11 cellular contexts compared by ENCODE assay signal in the genomic region with DNA sequence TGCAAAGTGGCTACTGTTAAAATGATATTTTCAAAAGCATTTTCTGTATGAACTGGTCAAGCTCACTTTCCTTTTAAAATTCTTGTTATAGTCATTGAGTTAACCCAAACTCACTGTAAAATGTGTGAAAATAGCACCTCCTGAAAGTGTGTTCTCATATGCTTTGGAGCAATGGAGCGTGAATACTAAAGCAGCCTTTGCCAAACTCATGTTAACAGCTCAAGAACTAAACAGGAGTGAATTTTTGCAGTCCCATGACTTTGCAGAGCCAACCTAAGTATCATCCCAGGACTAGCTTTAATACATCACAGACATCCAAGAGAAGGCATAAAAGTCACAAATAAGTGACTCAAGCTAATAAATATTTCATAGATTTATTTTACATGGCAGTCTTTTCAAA. TPM values are rescaled to one million over a fixed set of nuclear protein-coding genes. Genes with fewer than 3 reads are reported as not detected.
DNase-seq lines count a peak whose midpoint lies in the region; ATAC-seq and TF ChIP-seq lines count a peak whose summit lies in the region.
"Had no signal": no experiment of that assay in that cellular context is flagged by ENCODE, and none has a peak within 500 bp of the region (broad histone marks: within the 10 kb centered on the region; RNA-seq: fewer than 3 reads in every experiment).

No MANE protein-coding gene starts in this region.

- peaks cover 0 to 6% (median 0%) of the 10 kb centered on the region in 3 donors for H3K4me1 ChIP-seq in gastroesophageal sphincter

- H3K9me3 ChIP-seq in gastroesophageal sphincter, result no peaks in the 10 kb centered on the region

- 50 to 100% methylated on average over 1 of the region's 1 CpG for WGBS in gastroesophageal sphincter (ENCODE audit: low coverage in 1 of 2), 2 donors

- no peaks in the 10 kb centered on the region for H3K27me3 Mint-ChIP-seq in activated naive CD8-positive, alpha-beta T cell treated with anti-CD3 and anti-CD28 coated beads, Interleukin-2, amount 10 ng/mL, durations not matched to agents 7 days and 5 days
- H3K27me3 Mint-ChIP-seq in natural killer cell treated with Interleukin-12 subunit alpha and Interleukin-12 subunit beta and Interleukin-15 and Interleukin-18, amount 100 ng/mL, for 72 hours, result no peaks in the 10 kb centered on the region

- no peak overlapping the region for H3K27ac Mint-ChIP-seq in activated naive CD8-positive, alpha-beta T cell treated with anti-CD3 and anti-CD28 coated beads, Interleukin-2, amount 10 ng/mL, durations not matched to agents 7 days and 5 days
- no peak overlapping the region for H3K27ac Mint-ChIP-seq in natural killer cell treated with Interleukin-12 subunit alpha and Interleukin-12 subunit beta and Interleukin-15 and Interleukin-18, amount 100 ng/mL, for 72 hours

- peak; percentile 23 for DNase-seq in DMS 273 (lab: John Stamatoyannopoulos, UW; ENCODE audit: unreplicated experiment)
- DNase-seq in DMS 273 treated with DMSO at 0.1 percent for 48 hours (lab: John Stamatoyannopoulos, UW), result no peak
- no peak for DNase-seq in activated naive CD8-positive, alpha-beta T cell treated with anti-CD3 and anti-CD28 coated beads, Interleukin-2, amount 10 ng/mL, durations not matched to agents 7 days and 5 days
- no peak for DNase-seq in natural killer cell treated with Interleukin-12 subunit alpha and Interleukin-12 subunit beta and Interleukin-15 and Interleukin-18, amount 100 ng/mL, for 72 hours (ENCODE audit: low spot score)
- DNase-seq in NCI-H1048 (lab: John Stamatoyannopoulos, UW), result no peak
- DNase-seq in NCI-H2107 (lab: John Stamatoyannopoulos, UW), result no peak
- DNase-seq: NCI-H1436, nucleus accumbens had no signal

- POLR2A ChIA-PET in activated naive CD8-positive, alpha-beta T cell treated with anti-CD3 and anti-CD28 coated beads, Interleukin-2, amount 10 ng/mL, durations not matched to agents 7 days and 5 days (lab: Charles Lee), result no interaction called here

- peak overlapping the region; percentile 30 for H3K4me3 Mint-ChIP-seq in activated naive CD8-positive, alpha-beta T cell treated with anti-CD3 and anti-CD28 coated beads, Interleukin-2, amount 10 ng/mL, durations not matched to agents 7 days and 5 days
- peak overlapping the region; percentile 91 for H3K4me3 Mint-ChIP-seq in natural killer cell treated with Interleukin-12 subunit alpha and Interleukin-12 subunit beta and Interleukin-15 and Interleukin-18, amount 100 ng/mL, for 72 hours

- no peak for TF ChIP-seq POLR2A in gastroesophageal sphincter (IDR thresholded peaks at IDR 0.05)

- peaks cover 13% of the 10 kb centered on the region for H3K4me1 Mint-ChIP-seq in activated naive CD8-positive, alpha-beta T cell treated with anti-CD3 and anti-CD28 coated beads, Interleukin-2, amount 10 ng/mL, durations not matched to agents 7 days and 5 days
- H3K4me1 Mint-ChIP-seq in natural killer cell treated with Interleukin-12 subunit alpha and Interleukin-12 subunit beta and Interleukin-15 and Interleukin-18, amount 100 ng/mL, for 72 hours (ENCODE audit: low read depth in 2 of 2), result peaks cover 18 to 31% of the 10 kb centered on the region in 2 donors

- TF ChIP-seq EP300 in gastroesophageal sphincter (IDR thresholded peaks at IDR 0.05), result no peak

- no peaks in the 10 kb centered on the region for H3K27me3 ChIP-seq in gastroesophageal sphincter

- H3K36me3 Mint-ChIP-seq in activated naive CD8-positive, alpha-beta T cell treated with anti-CD3 and anti-CD28 coated beads, Interleukin-2, amount 10 ng/mL, durations not matched to agents 7 days and 5 days, result peaks cover 2% of the 10 kb centered on the region
- H3K36me3 Mint-ChIP-seq in natural killer cell treated with Interleukin-12 subunit alpha and Interleukin-12 subunit beta and Interleukin-15 and Interleukin-18, amount 100 ng/mL, for 72 hours, result no peaks in the 10 kb centered on the region

- H3K27ac ChIP-seq in gastroesophageal sphincter, result no peak overlapping the region
- H3K27ac ChIP-seq: 22Rv1 had no signal

- no peak for TF ChIP-seq CTCF in gastroesophageal sphincter (IDR thresholded peaks at IDR 0.05)

- ATAC-seq in HG02885 (IDR thresholded peaks at IDR 0.05; ENCODE audit: poor library complexity, unreplicated experiment) (peak; percentile 32), gastroesophageal sphincter (no peak)
- ATAC-seq in activated naive CD8-positive, alpha-beta T cell treated with anti-CD3 and anti-CD28 coated beads, Interleukin-2, amount 10 ng/mL, durations not matched to agents 7 days and 5 days (ENCODE audit: low read depth), result no peak
- ATAC-seq in natural killer cell treated with Interleukin-12 subunit alpha and Interleukin-12 subunit beta and Interleukin-15 and Interleukin-18, amount 100 ng/mL, for 72 hours, result no peak

- no peak overlapping the region for H3K4me3 ChIP-seq in gastroesophageal sphincter

- H3K9me3 Mint-ChIP-seq in activated naive CD8-positive, alpha-beta T cell treated with anti-CD3 and anti-CD28 coated beads, Interleukin-2, amount 10 ng/mL, durations not matched to agents 7 days and 5 days, result no peaks in the 10 kb centered on the region
- H3K9me3 Mint-ChIP-seq in natural killer cell treated with Interleukin-12 subunit alpha and Interleukin-12 subunit beta and Interleukin-15 and Interleukin-18, amount 100 ng/mL, for 72 hours, result no peaks in the 10 kb centered on the region

- H3K36me3 ChIP-seq in gastroesophageal sphincter, result no peaks in the 10 kb centered on the region

RNA-seq across cellular contexts. Expression of a gene that starts 2.3 kb away (rescaled TPM):
- total RNA-seq in activated naive CD8-positive, alpha-beta T cell treated with anti-CD3 and anti-CD28 coated beads, Interleukin-2, amount 10 ng/mL, durations not matched to agents 7 days and 5 days, result 10 to 100 TPM; 10.2 to 10.8 TPM
- total RNA-seq in natural killer cell treated with Interleukin-12 subunit alpha and Interleukin-12 subunit beta and Interleukin-15 and Interleukin-18, amount 100 ng/mL, for 72 hours, result 10 to 100 TPM; 10.1 to 13.6 TPM
- total RNA-seq in gastroesophageal sphincter, result 1 to 10 TPM; 2.6 to 6.8 (median 3.6) TPM

RNA-seq across cellular contexts. Expression of a gene that starts 43.1 kb away (rescaled TPM):
- total RNA-seq in activated naive CD8-positive, alpha-beta T cell treated with anti-CD3 and anti-CD28 coated beads, Interleukin-2, amount 10 ng/mL, durations not matched to agents 7 days and 5 days, result not detected
- not detected for total RNA-seq in natural killer cell treated with Interleukin-12 subunit alpha and Interleukin-12 subunit beta and Interleukin-15 and Interleukin-18, amount 100 ng/mL, for 72 hours
- total RNA-seq in gastroesophageal sphincter, result under 1 TPM in 2 of 4 donors, not detected in 2; under 0.01 to 0.07 TPM
